In the genomic region with DNA sequence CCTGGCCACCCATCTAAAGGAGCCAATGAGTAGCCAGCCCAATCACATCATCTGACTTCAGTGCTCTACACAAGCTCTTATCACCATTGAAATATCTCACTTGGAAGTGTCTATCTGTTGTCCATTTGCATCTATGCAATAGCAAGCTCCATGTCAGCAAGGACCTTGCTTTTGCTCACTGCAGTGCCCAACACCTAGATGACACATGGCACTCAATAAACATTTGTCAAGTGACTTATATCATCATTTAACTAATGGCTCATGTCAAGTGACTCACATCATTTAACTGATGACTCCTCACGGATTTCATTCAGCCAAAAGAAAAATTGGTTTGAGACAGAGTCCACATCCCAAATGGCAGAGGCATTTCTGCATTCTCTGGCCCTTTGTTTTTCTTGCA, we compare ENCODE assay signal across 34 cellular contexts.
"Had no signal": no experiment of that assay in that cellular context is flagged by ENCODE, and none has a peak within 500 bp of the region (broad histone marks: within the 10 kb centered on the region; RNA-seq: fewer than 3 reads in every experiment).

No MANE protein-coding gene starts in this region.

- H3K27ac ChIP-seq: epithelial cell of prostate, gastroesophageal sphincter, hepatocyte, ovary, prostate gland, stomach, thyroid gland, upper lobe of left lung, vagina had no signal

- H3K9me3 ChIP-seq: ovary, prostate gland, stomach, thyroid gland, upper lobe of left lung, vagina had no signal

- H3K4me1 ChIP-seq: gastroesophageal sphincter, prostate gland, stomach, thyroid gland, upper lobe of left lung, vagina had no signal

- H3K4me3 ChIP-seq: gastroesophageal sphincter, hepatocyte, ovary, prostate gland, smooth muscle cell, stomach, thyroid gland, upper lobe of left lung, vagina had no signal

- H3K79me2 ChIP-seq: hepatocyte had no signal

- H3K36me3 Mint-ChIP-seq: activated naive CD4-positive, alpha-beta T cell treated with anti-CD3 and anti-CD28 coated beads, Interleukin-2, amount 50 U/mL, for 24 hours; mesothelial cell of epicardium; naive thymus-derived CD4-positive, alpha-beta T cell; stimulated activated naive B cell treated with anti-CD40 and anti-IgM and Interleukin-4, amounts not matched to agents 10 μg/mL and 1 μg/mL and 100 μg/mL, for 72 hours had no signal

- ATAC-seq: activated naive CD8-positive, alpha-beta T cell treated with anti-CD3 and anti-CD28 coated beads, Interleukin-2, amount 50 U/mL, for 24 hours; gastroesophageal sphincter; left cardiac atrium; naive thymus-derived CD4-positive, alpha-beta T cell; stimulated activated naive B cell treated with anti-CD40 and anti-IgM and Interleukin-4, amounts not matched to agents 10 μg/mL and 1 μg/mL and 100 μg/mL, for 72 hours; T-helper 17 cell had no signal

- H3K4me2 ChIP-seq: hepatocyte, smooth muscle cell had no signal

- DNase-seq: activated CD4-positive, alpha-beta memory T cell treated with anti-CD3 and anti-CD28 coated beads, Interleukin-2, amount 10 ng/mL, durations not matched to agents 7 days and 5 days; activated CD4-positive, alpha-beta T cell treated with anti-CD3 and anti-CD28 coated beads, Interleukin-2, amount 10 ng/mL, durations not matched to agents 7 days and 5 days; activated CD4-positive, CD25-positive, alpha-beta regulatory T cell treated with anti-CD3 and anti-CD28 coated beads, Interleukin-2, amount 50 U/mL, for 72 hours; activated CD8-positive, alpha-beta memory T cell treated with anti-CD3 and anti-CD28 coated beads, Interleukin-2, amount 50 U/mL, for 48 hours; activated gamma-delta T cell; activated naive CD8-positive, alpha-beta T cell treated with anti-CD3 and anti-CD28 coated beads, Interleukin-2, amount 50 U/mL, for 24 hours; activated T-cell treated with anti-CD3 and anti-CD28 coated beads, Interleukin-2, amount 50 U/mL, for 24 hours; amygdala; endodermal cell; islet precursor cell; left cardiac atrium; mammary epithelial cell; naive thymus-derived CD4-positive, alpha-beta T cell; ovary; retina; stimulated activated CD4-positive, alpha-beta T cell treated with anti-CD3 and anti-CD28 coated beads, Interleukin-1b, Interleukin-23, amount 100 ng/mL, for 48 hours; stimulated activated CD4-positive, alpha-beta T cell treated with anti-CD3 and anti-CD28 coated beads, Interleukin-4, amount 100 ng/mL, for 4 hours; stimulated activated CD8-positive, alpha-beta memory T cell treated with anti-CD3 and anti-CD28 coated beads, Interleukin-4, amount 100 ng/mL, for 48 hours; stimulated activated naive B cell treated with anti-CD40 and anti-IgM and Interleukin-4, amounts not matched to agents 10 μg/mL and 1 μg/mL and 100 μg/mL, for 72 hours; stomach; T-helper 17 cell; T1000; thyroid gland; upper lobe of left lung had no signal

- H3K27me3 Mint-ChIP-seq: activated CD4-positive, alpha-beta memory T cell treated with anti-CD3 and anti-CD28 coated beads, Interleukin-2, amount 10 ng/mL, durations not matched to agents 7 days and 5 days; activated CD4-positive, alpha-beta T cell treated with anti-CD3 and anti-CD28 coated beads, Interleukin-2, amount 10 ng/mL, durations not matched to agents 7 days and 5 days; activated naive CD8-positive, alpha-beta T cell treated with anti-CD3 and anti-CD28 coated beads, Interleukin-2, amount 50 U/mL, for 24 hours; central memory CD8-positive, alpha-beta T cell; dendritic cell treated with granulocyte-macrophage colony-stimulating factor and Interleukin-4, amounts not matched to agents 40 ng/mL and 50 ng/mL, for 4 days; T-helper 17 cell had no signal

- H3K27me3 ChIP-seq: gastroesophageal sphincter, hepatocyte, ovary, stomach, thyroid gland, upper lobe of left lung, vagina had no signal

- H3K9me3 Mint-ChIP-seq: activated CD4-positive, alpha-beta T cell treated with anti-CD3 and anti-CD28 coated beads, Interleukin-2, amount 10 ng/mL, durations not matched to agents 7 days and 5 days; activated naive CD4-positive, alpha-beta T cell treated with anti-CD3 and anti-CD28 coated beads, Interleukin-2, amount 50 U/mL, for 24 hours; dendritic cell treated with granulocyte-macrophage colony-stimulating factor and Interleukin-4, amounts not matched to agents 40 ng/mL and 50 ng/mL, for 4 days; endodermal cell had no signal

- H3K4me3 Mint-ChIP-seq: activated CD4-positive, alpha-beta memory T cell treated with anti-CD3 and anti-CD28 coated beads, Interleukin-2, amount 10 ng/mL, durations not matched to agents 7 days and 5 days; activated CD4-positive, alpha-beta T cell treated with anti-CD3 and anti-CD28 coated beads, Interleukin-2, amount 10 ng/mL, durations not matched to agents 7 days and 5 days; activated naive CD4-positive, alpha-beta T cell treated with anti-CD3 and anti-CD28 coated beads, Interleukin-2, amount 50 U/mL, for 24 hours; activated naive CD8-positive, alpha-beta T cell treated with anti-CD3 and anti-CD28 coated beads, Interleukin-2, amount 50 U/mL, for 24 hours; activated T-cell treated with anti-CD3 and anti-CD28 coated beads, Interleukin-2, amount 50 U/mL, for 24 hours; central memory CD8-positive, alpha-beta T cell; dendritic cell treated with granulocyte-macrophage colony-stimulating factor and Interleukin-4, amounts not matched to agents 40 ng/mL and 50 ng/mL, for 4 days; endodermal cell; mesothelial cell of epicardium; naive thymus-derived CD4-positive, alpha-beta T cell; stimulated activated naive B cell treated with anti-CD40 and anti-IgM and Interleukin-4, amounts not matched to agents 10 μg/mL and 1 μg/mL and 100 μg/mL, for 72 hours; T-helper 17 cell had no signal

- H3K27ac Mint-ChIP-seq: activated CD4-positive, alpha-beta memory T cell treated with anti-CD3 and anti-CD28 coated beads, Interleukin-2, amount 10 ng/mL, durations not matched to agents 7 days and 5 days; activated CD4-positive, alpha-beta T cell treated with anti-CD3 and anti-CD28 coated beads, Interleukin-2, amount 10 ng/mL, durations not matched to agents 7 days and 5 days; activated naive CD4-positive, alpha-beta T cell treated with anti-CD3 and anti-CD28 coated beads, Interleukin-2, amount 50 U/mL, for 24 hours; activated naive CD8-positive, alpha-beta T cell treated with anti-CD3 and anti-CD28 coated beads, Interleukin-2, amount 50 U/mL, for 24 hours; activated T-cell treated with anti-CD3 and anti-CD28 coated beads, Interleukin-2, amount 50 U/mL, for 24 hours; dendritic cell treated with granulocyte-macrophage colony-stimulating factor and Interleukin-4, amounts not matched to agents 40 ng/mL and 50 ng/mL, for 4 days; endodermal cell; mesothelial cell of epicardium; naive thymus-derived CD4-positive, alpha-beta T cell; stimulated activated naive B cell treated with anti-CD40 and anti-IgM and Interleukin-4, amounts not matched to agents 10 μg/mL and 1 μg/mL and 100 μg/mL, for 72 hours; T-helper 17 cell had no signal

- H3K4me1 Mint-ChIP-seq: activated CD4-positive, alpha-beta memory T cell treated with anti-CD3 and anti-CD28 coated beads, Interleukin-2, amount 10 ng/mL, durations not matched to agents 7 days and 5 days; activated CD4-positive, alpha-beta T cell treated with anti-CD3 and anti-CD28 coated beads, Interleukin-2, amount 10 ng/mL, durations not matched to agents 7 days and 5 days; activated naive CD4-positive, alpha-beta T cell treated with anti-CD3 and anti-CD28 coated beads, Interleukin-2, amount 50 U/mL, for 24 hours; activated naive CD8-positive, alpha-beta T cell treated with anti-CD3 and anti-CD28 coated beads, Interleukin-2, amount 50 U/mL, for 24 hours; central memory CD8-positive, alpha-beta T cell; endodermal cell; mesothelial cell of epicardium; naive thymus-derived CD4-positive, alpha-beta T cell; stimulated activated naive B cell treated with anti-CD40 and anti-IgM and Interleukin-4, amounts not matched to agents 10 μg/mL and 1 μg/mL and 100 μg/mL, for 72 hours; T-helper 17 cell had no signal

- H2AFZ ChIP-seq: hepatocyte had no signal

- H3K36me3 ChIP-seq: gastroesophageal sphincter, ovary, prostate gland, stomach, thyroid gland, upper lobe of left lung, vagina had no signal
